In genomic region chr7:29989257-29989995, GRCh38 we compare ENCODE assay signal across 8 cellular contexts. TPM values are rescaled to one million over a fixed set of nuclear protein-coding genes. Genes with fewer than 3 reads are reported as not detected.
DNase-seq lines count a peak whose midpoint lies in the region; ATAC-seq and TF ChIP-seq lines count a peak whose summit lies in the region.

Gene SCRN1, minus strand, starts transcription at chr7:29989801. Its CDS starts 20,734 bp downstream, at chr7:29969067.

- peak; percentile 30 for ATAC-seq in HG02763 (IDR thresholded peaks at IDR 0.05; ENCODE audit: unreplicated experiment)

- peaks cover 6% of the 10 kb centered on the region for H3K9me3 Mint-ChIP-seq in neural crest cell

- H3K4me3 Mint-ChIP-seq in neural crest cell, result peak within 1 kb of the TSS; percentile 94

- H3K27me3 Mint-ChIP-seq in neural crest cell (ENCODE audit: low read depth), result peaks cover 2% of the 10 kb centered on the region

- TF ChIP-seq CTCF in neural crest cell (conservative IDR thresholded peaks at IDR 0.05), result no peak

- H3K4me1 Mint-ChIP-seq in neural crest cell, result peaks cover 29% of the 10 kb centered on the region

- no peak within 1 kb of the TSS for H3K27ac Mint-ChIP-seq in neural crest cell (ENCODE audit: unreplicated experiment)

- peak; percentile 46 to 68 for DNase-seq in NCI-H526 (lab: John Stamatoyannopoulos, UW)
- no peak for DNase-seq in NCI-H526 treated with DMSO at 0.1 percent for 48 hours (lab: John Stamatoyannopoulos, UW)
- DNase-seq in NCI-H345 treated with DMSO at 0.1 percent for 48 hours (lab: John Stamatoyannopoulos, UW; ENCODE audit: unreplicated experiment), result peak; percentile 35
- DNase-seq in activated naive CD4-positive, alpha-beta T cell treated with Interleukin-2 at 50 U/mL for 16 hours, result peak; percentile 7
- DNase-seq in germinal center (ENCODE audit: low spot score), result peak; percentile 83
- DNase-seq in neural crest cell (ENCODE audit: low read depth, low spot score), result peak; percentile 31
- no peak for DNase-seq in cortex of kidney (lab: John Stamatoyannopoulos, UW)

- peaks cover 23% of the 10 kb centered on the region for H3K36me3 Mint-ChIP-seq in neural crest cell (ENCODE audit: low read depth)

RNA-seq across cellular contexts. Expression of gene SCRN1, which starts in this region (rescaled TPM):
- total RNA-seq in neural crest cell, result 76.8 and 79.4 TPM in 2 replicates

Comparison
In these comparisons a context has a peak if more than half of its experiments do, and no peak if none do; other contexts are left out.
1. DNase-seq: peak in NCI-H526 (2 of 2), NCI-H345 treated with DMSO at 0.1 percent for 48 hours (single experiment), activated naive CD4-positive, alpha-beta T cell treated with Interleukin-2 at 50 U/mL for 16 hours (single experiment), germinal center (single experiment) and neural crest cell (single experiment); none in NCI-H526 treated with DMSO at 0.1 percent for 48 hours (single experiment) and cortex of kidney (single experiment).